ENCODE assay signal across 8 cellular contexts in the genomic region with DNA sequence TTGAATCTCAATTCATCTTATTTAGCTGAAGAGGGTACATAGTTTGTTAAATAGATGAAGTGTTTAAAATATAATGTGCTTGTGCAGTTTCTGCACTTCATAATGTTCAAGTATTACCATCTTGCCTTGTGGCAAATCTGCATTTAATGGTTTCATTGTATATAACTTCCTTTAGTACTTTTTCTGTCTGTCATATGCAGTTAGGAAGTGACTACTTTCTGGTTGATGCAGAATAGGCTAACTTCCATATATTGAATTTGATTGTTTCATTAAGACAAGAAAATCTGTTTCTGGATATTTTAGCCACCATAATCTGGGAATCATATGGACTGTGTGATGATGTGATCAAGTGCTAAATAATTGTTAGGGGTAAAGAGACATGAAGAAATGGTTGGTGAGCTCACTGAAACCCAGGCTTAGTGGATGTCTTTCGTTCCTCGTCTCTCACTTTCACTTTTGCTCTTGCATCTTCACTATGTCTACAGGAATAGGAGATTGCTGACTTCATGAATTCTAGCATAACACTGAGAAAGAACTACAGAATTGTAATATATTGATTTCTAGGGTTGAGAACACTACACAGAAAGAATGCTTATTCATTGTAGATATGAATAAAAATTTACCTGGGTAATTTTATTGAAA. TPM values are rescaled to one million over a fixed set of nuclear protein-coding genes. Genes with fewer than 3 reads are reported as not detected.
DNase-seq lines count a peak whose midpoint lies in the region; ATAC-seq and TF ChIP-seq lines count a peak whose summit lies in the region.

No MANE protein-coding gene starts in this region.

- H3K27me3 Mint-ChIP-seq in activated naive CD8-positive, alpha-beta T cell = peaks cover 12% of the 10 kb centered on the region
- H3K27me3 Mint-ChIP-seq in natural killer cell (ENCODE audit: low read depth in 2 of 2) = peaks cover 11 to 14% of the 10 kb centered on the region in 2 donors

- peak overlapping the region; percentile 85 for H3K4me3 Mint-ChIP-seq in activated naive CD8-positive, alpha-beta T cell
- H3K4me3 Mint-ChIP-seq in natural killer cell = peak overlapping the region; percentile 82

- H3K4me2 ChIP-seq in BLaER1 = peak overlapping the region; percentile 63

- H3K27ac ChIP-seq in BLaER1 = no peak overlapping the region
- H3K27ac ChIP-seq in WERI-Rb-1 = no peak overlapping the region

- DNase-seq in HT1080 (ENCODE audit: low read depth) (peak; percentile 39), natural killer cell (no peak), WERI-Rb-1 (no peak)
- no peak for DNase-seq in stimulated activated CD8-positive, alpha-beta memory T cell treated with anti-CD3 and anti-CD28 coated beads, Interleukin-4, amount 100 ng/mL, for 48 hours
- no peak for DNase-seq in activated CD4-positive, alpha-beta T cell treated with anti-CD3 and anti-CD28 coated beads, Interleukin-2, amount 50 U/mL, for 48 hours

- H3K4me3 ChIP-seq in BLaER1 (peak overlapping the region; percentile 45; the same call in 1 of the 2 replicates), WERI-Rb-1 (ENCODE audit: low read depth, low read length) (no peak overlapping the region)

- intact Hi-C loops in natural killer cell (cut with micrococcal nuclease) = no loop called here

- H3K27ac Mint-ChIP-seq in activated naive CD8-positive, alpha-beta T cell = peak overlapping the region; percentile 23
- peak overlapping the region in 1 of 2 donors; percentile 65 for H3K27ac Mint-ChIP-seq in natural killer cell

- TF ChIP-seq CTCF in natural killer cell (IDR thresholded peaks at IDR 0.05) (no peak), WERI-Rb-1 (IDR thresholded peaks at IDR 0.05; ENCODE audit: low read depth, low read length) (no peak)

- no peaks in the 10 kb centered on the region for H3K36me3 ChIP-seq in BLaER1
- no peaks in the 10 kb centered on the region for H3K36me3 ChIP-seq in WERI-Rb-1

- ATAC-seq in GM19324 (IDR thresholded peaks at IDR 0.05; ENCODE audit: low FRiP score, unreplicated experiment) = peak; percentile 44
- peak in 1 of 3 donors; percentile 41 for ATAC-seq in natural killer cell

- H3K27me3 ChIP-seq in BLaER1 = no peaks in the 10 kb centered on the region
- H3K27me3 ChIP-seq in WERI-Rb-1 (ENCODE audit: insufficient read depth, low read depth, severe bottlenecking) = no peaks in the 10 kb centered on the region

- no peaks in the 10 kb centered on the region for H3K9me3 ChIP-seq in BLaER1
- H3K9me3 ChIP-seq in WERI-Rb-1 (ENCODE audit: severe bottlenecking) = no peaks in the 10 kb centered on the region

- H3K9ac ChIP-seq in BLaER1 = no peak overlapping the region

- H3K4me1 Mint-ChIP-seq in activated naive CD8-positive, alpha-beta T cell (ENCODE audit: low read depth) = peaks cover 26% of the 10 kb centered on the region
- H3K4me1 Mint-ChIP-seq in natural killer cell = peaks cover 20 to 21% of the 10 kb centered on the region in 2 donors

- no peaks in the 10 kb centered on the region for H3K9me3 Mint-ChIP-seq in activated naive CD8-positive, alpha-beta T cell (ENCODE audit: low read depth)
- no peaks in the 10 kb centered on the region for H3K9me3 Mint-ChIP-seq in natural killer cell

- H3K36me3 Mint-ChIP-seq in activated naive CD8-positive, alpha-beta T cell = peaks cover 3% of the 10 kb centered on the region
- H3K36me3 Mint-ChIP-seq in natural killer cell = no peaks in the 10 kb centered on the region

- no peaks in the 10 kb centered on the region for H4K20me1 ChIP-seq in BLaER1

- H3K4me1 ChIP-seq in BLaER1 = peaks cover 18% of the 10 kb centered on the region

RNA-seq across cellular contexts. Expression of a gene that starts 3.5 kb away (rescaled TPM):
- total RNA-seq in HT1080 (2014; rRNA removed; shearing (Covaris generic)) = 3.0 TPM in 2 replicates
- 2.5 and 3.7 TPM in 2 replicates for polyA plus RNA-seq in HT1080 (2015; cell fraction: cytosol; rRNA removed)
- polyA plus RNA-seq in HT1080 (2015; cell fraction: nucleus; rRNA removed) = 1.0 and 1.1 TPM in 2 replicates
- under 1 TPM in 1 of 3 donors, not detected in 2; 0.52 TPM for total RNA-seq in natural killer cell
